17 cellular contexts compared by ENCODE assay signal in genomic region chr12:109997393-109997792, GRCh38. TPM values are rescaled to one million over a fixed set of nuclear protein-coding genes. Genes with fewer than 3 reads are reported as not detected.
DNase-seq lines count a peak whose midpoint lies in the region; ATAC-seq and TF ChIP-seq lines count a peak whose summit lies in the region.
"Had no signal": no experiment of that assay in that cellular context is flagged by ENCODE, and none has a peak within 500 bp of the region (broad histone marks: within the 10 kb centered on the region; RNA-seq: fewer than 3 reads in every experiment).

No MANE protein-coding gene starts in this region.

- no peaks in the 10 kb centered on the region for H3K9me3 ChIP-seq in aorta (ENCODE audit: control insufficient read depth, low read length)
- H3K9me3 ChIP-seq: A549, colonic mucosa, lower lobe of right lung had no signal

- H3K36me3 Mint-ChIP-seq in T-helper 2 cell treated with Interferon-gamma antibody and Interleukin-4, amounts not matched to agents 5 μg/mL and 100 μg/mL, for 36 hours (ENCODE audit: low read depth) = peaks cover 28% of the 10 kb centered on the region
- peaks cover 37% of the 10 kb centered on the region for H3K36me3 Mint-ChIP-seq in activated T-helper 17 cell treated with anti-CD3 and anti-CD28 coated beads, Interleukin-2, amount 50 U/mL, for 72 hours (ENCODE audit: low read depth)
- H3K36me3 Mint-ChIP-seq in nephron progenitor cell (ENCODE audit: low read depth) (no peaks in the 10 kb centered on the region), chondrocyte (ENCODE audit: low read depth) (peaks cover 3% of the 10 kb centered on the region)
- H3K36me3 Mint-ChIP-seq: WTC11 had no signal

- H3K36me3 ChIP-seq in aorta (ENCODE audit: control insufficient read depth in 1 of 2, insufficient read depth in 2 of 2, low read length in 1 of 2) = no peaks in the 10 kb centered on the region
- H3K36me3 ChIP-seq: colonic mucosa, lower lobe of right lung had no signal

- no peak for ATAC-seq in activated T-helper 17 cell treated with anti-CD3 and anti-CD28 coated beads, Interleukin-2, amount 50 U/mL, for 72 hours (replicated peaks)
- ATAC-seq in HG02885 (IDR thresholded peaks at IDR 0.05; ENCODE audit: poor library complexity, unreplicated experiment) (no peak), aorta (ENCODE audit: low FRiP score) (no peak)
- ATAC-seq: A549, GM23338, lower lobe of right lung, WTC11 had no signal

- WGBS in aorta, 2 donors = 93 to 96% methylated on average over 4 of the region's 4 CpGs

- H3K4me3 ChIP-seq in HL-60 (replicated peaks; ENCODE audit: insufficient read depth, low read length) (no peak overlapping the region), aorta (ENCODE audit: low read length in 2 of 2) (no peak overlapping the region)
- H3K4me3 ChIP-seq: A549, colonic mucosa, GM23338, lower lobe of right lung, PC-9 had no signal

- H3K27ac Mint-ChIP-seq in T-helper 2 cell treated with Interferon-gamma antibody and Interleukin-4, amounts not matched to agents 5 μg/mL and 100 μg/mL, for 36 hours = peak overlapping the region; percentile 32
- H3K27ac Mint-ChIP-seq in activated T-helper 17 cell treated with anti-CD3 and anti-CD28 coated beads, Interleukin-2, amount 50 U/mL, for 72 hours = peak overlapping the region; percentile 4
- no peak overlapping the region for H3K27ac Mint-ChIP-seq in nephron progenitor cell
- no peak overlapping the region for H3K27ac Mint-ChIP-seq in chondrocyte (ENCODE audit: unreplicated experiment)
- H3K27ac Mint-ChIP-seq: GM23338, WTC11 had no signal

- TF ChIP-seq CTCF in HL-60 (IDR thresholded peaks at IDR 0.05; ENCODE audit: insufficient read depth, low read length) (no peak), nephron progenitor cell (IDR thresholded peaks at IDR 0.05) (no peak), chondrocyte (IDR thresholded peaks at IDR 0.05) (no peak)

- H3K27me3 ChIP-seq in HL-60 (ENCODE audit: insufficient read depth, poor library complexity, severe bottlenecking) (no peaks in the 10 kb centered on the region), aorta (ENCODE audit: control insufficient read depth in 1 of 2, insufficient read depth in 2 of 2, low read length in 1 of 2) (no peaks in the 10 kb centered on the region)
- H3K27me3 ChIP-seq: colonic mucosa had no signal

- peaks cover 35% of the 10 kb centered on the region for H3K4me1 Mint-ChIP-seq in T-helper 2 cell treated with Interferon-gamma antibody and Interleukin-4, amounts not matched to agents 5 μg/mL and 100 μg/mL, for 36 hours (ENCODE audit: low read depth)
- peaks cover 22% of the 10 kb centered on the region for H3K4me1 Mint-ChIP-seq in activated T-helper 17 cell treated with anti-CD3 and anti-CD28 coated beads, Interleukin-2, amount 50 U/mL, for 72 hours
- H3K4me1 Mint-ChIP-seq in nephron progenitor cell (peaks cover 47% of the 10 kb centered on the region), chondrocyte (ENCODE audit: low read depth) (peaks cover 63% of the 10 kb centered on the region)

- peaks cover 0 to 3% of the 10 kb centered on the region in 2 donors for H3K4me1 ChIP-seq in aorta (ENCODE audit: control insufficient read depth in 1 of 2, insufficient read depth in 2 of 2, low read length in 2 of 2)

- peak overlapping the region; percentile 100 for H3K27ac ChIP-seq in HL-60 (replicated peaks)
- no peak overlapping the region for H3K27ac ChIP-seq in aorta (ENCODE audit: low read depth in 1 of 2, low read length in 2 of 2)
- H3K27ac ChIP-seq: colonic mucosa, lower lobe of right lung, PC-9 had no signal

- peak overlapping the region; percentile 49 for H3K4me3 Mint-ChIP-seq in T-helper 2 cell treated with Interferon-gamma antibody and Interleukin-4, amounts not matched to agents 5 μg/mL and 100 μg/mL, for 36 hours
- peak overlapping the region; percentile 100 for H3K4me3 Mint-ChIP-seq in activated T-helper 17 cell treated with anti-CD3 and anti-CD28 coated beads, Interleukin-2, amount 50 U/mL, for 72 hours
- H3K4me3 Mint-ChIP-seq in nephron progenitor cell (peak overlapping the region; percentile 98), chondrocyte (ENCODE audit: unreplicated experiment) (no peak overlapping the region)

- no peaks in the 10 kb centered on the region for H3K27me3 Mint-ChIP-seq in T-helper 2 cell treated with Interferon-gamma antibody and Interleukin-4, amounts not matched to agents 5 μg/mL and 100 μg/mL, for 36 hours (ENCODE audit: low read depth)
- H3K27me3 Mint-ChIP-seq in activated T-helper 17 cell treated with anti-CD3 and anti-CD28 coated beads, Interleukin-2, amount 50 U/mL, for 72 hours = no peaks in the 10 kb centered on the region
- H3K27me3 Mint-ChIP-seq in nephron progenitor cell (ENCODE audit: low read depth, poor library complexity) = peaks cover 25% of the 10 kb centered on the region
- H3K27me3 Mint-ChIP-seq in chondrocyte (ENCODE audit: low read depth) = no peaks in the 10 kb centered on the region

- H3K9me3 Mint-ChIP-seq in T-helper 2 cell treated with Interferon-gamma antibody and Interleukin-4, amounts not matched to agents 5 μg/mL and 100 μg/mL, for 36 hours = no peaks in the 10 kb centered on the region
- H3K9me3 Mint-ChIP-seq in activated T-helper 17 cell treated with anti-CD3 and anti-CD28 coated beads, Interleukin-2, amount 50 U/mL, for 72 hours = no peaks in the 10 kb centered on the region
- H3K9me3 Mint-ChIP-seq in nephron progenitor cell = no peaks in the 10 kb centered on the region
- H3K9me3 Mint-ChIP-seq in chondrocyte (ENCODE audit: low read depth) = no peaks in the 10 kb centered on the region
- H3K9me3 Mint-ChIP-seq: GM23338, WTC11 had no signal

- no peak for DNase-seq in T-helper 2 cell treated with Interferon-gamma antibody and Interleukin-4, amounts not matched to agents 5 μg/mL and 100 μg/mL, for 36 hours (ENCODE audit: low spot score)
- DNase-seq in T-helper 2 cell (no peak), HL-60 (ENCODE audit: low read depth in 1 of 2, low spot score in 1 of 2) (no peak), nephron progenitor cell (no peak), chondrocyte (ENCODE audit: low spot score) (no peak), aorta (no peak)
- DNase-seq: anterior cingulate cortex, colonic mucosa, lower lobe of right lung, NCI-H446, PC-9, SW 1271 had no signal

- intact Hi-C loops in aorta (cut with DNase I) = loop anchor here in 1 of 2 donors (5.0 kb wide), 1 partner anchor 45 kb away; no protein-coding TSS in a partner anchor

RNA-seq across cellular contexts. Expression of gene GIT2, which starts 1.2 kb away (rescaled TPM):
- 10 to 100 TPM; 70.8 to 75.2 TPM for total RNA-seq in activated T-helper 17 cell treated with anti-CD3 and anti-CD28 coated beads, Interleukin-2, amount 50 U/mL, for 72 hours
- 35.4 to 48.6 TPM (median 38.1 TPM) in 3 replicates for total RNA-seq in chondrocyte
- 10 to 100 TPM; 54.3 to 78.0 TPM for total RNA-seq in aorta
- 10 to 100 TPM in 1 of 2 donors, 1 to 10 TPM in 1; 9.3 to 24.8 TPM for polyA plus RNA-seq in aorta

RNA-seq across cellular contexts. Expression of gene ANKRD13A, which starts 1.8 kb away (rescaled TPM):
- 10 to 100 TPM; 61.4 to 68.5 TPM for total RNA-seq in activated T-helper 17 cell treated with anti-CD3 and anti-CD28 coated beads, Interleukin-2, amount 50 U/mL, for 72 hours
- total RNA-seq in chondrocyte = 34.8 to 37.6 TPM (median 37.6 TPM) in 3 replicates
- total RNA-seq in aorta = 10 to 100 TPM; 50.0 to 61.9 TPM
- 10 to 100 TPM; 16.5 to 24.7 TPM for polyA plus RNA-seq in aorta

RNA-seq across cellular contexts. Expression of gene C12orf76, which starts 50.9 kb away (rescaled TPM):
- 10 to 100 TPM in 1 of 2 donors, 1 to 10 TPM in 1; 9.9 to 16.3 TPM for total RNA-seq in activated T-helper 17 cell treated with anti-CD3 and anti-CD28 coated beads, Interleukin-2, amount 50 U/mL, for 72 hours
- total RNA-seq in chondrocyte (7.2 to 9.9 TPM (median 8.2 TPM) in 3 replicates), aorta (10 to 100 TPM; 10.5 to 18.1 TPM)
- polyA plus RNA-seq in aorta = 10 to 100 TPM; 17.8 to 18.4 TPM

Comparison
In these comparisons a context has a peak if more than half of its experiments do, and no peak if none do; other contexts are left out.
1. H3K27ac Mint-ChIP-seq: peak in T-helper 2 cell treated with Interferon-gamma antibody and Interleukin-4, amounts not matched to agents 5 μg/mL and 100 μg/mL, for 36 hours (single experiment) and activated T-helper 17 cell treated with anti-CD3 and anti-CD28 coated beads, Interleukin-2, amount 50 U/mL, for 72 hours (single experiment); none in nephron progenitor cell (single experiment) and chondrocyte (single experiment).